ENCODE assay signal across 1 cellular context in genomic region chr5:124034963-124035362, GRCh38.
TF ChIP-seq lines count a peak whose summit lies in the region.

No MANE protein-coding gene starts in this region.

TF ChIP-seq in GM12878, 131 proteins besides CTCF, POLR2A, EP300 and RAD21 (continued from another document and continues in another):
- TF ChIP-seq CEBPZ (IDR thresholded peaks at IDR 0.05; ENCODE audit: low read depth, low read length), result no peak
- peak; percentile 58 for TF ChIP-seq IKZF1 (conservative IDR thresholded peaks at IDR 0.05)
- 0 out of 2 replicates have a peak, but pooled peaks have one; percentile 16 for TF ChIP-seq TBL1XR1 (IDR thresholded peaks at IDR 0.05; ENCODE audit: low read depth, low read length)
- TF ChIP-seq LARP7 (IDR thresholded peaks at IDR 0.05), result no peak
- no peak for TF ChIP-seq E4F1 (IDR thresholded peaks at IDR 0.05; ENCODE audit: borderline replicate concordance, partially characterized antibody)
- no peak for TF ChIP-seq EED (IDR thresholded peaks at IDR 0.05; ENCODE audit: low read depth)
- TF ChIP-seq PAX5 (IDR thresholded peaks at IDR 0.05; ENCODE audit: borderline replicate concordance, low read depth, low read length), result peak; percentile 77; the same call in 1 of the 2 replicates
- no peak for TF ChIP-seq CHD4 (IDR thresholded peaks at IDR 0.05)
- no peak for TF ChIP-seq MAX (IDR thresholded peaks at IDR 0.05; ENCODE audit: low read depth, low read length)
- 0 out of 2 replicates have a peak, but pooled peaks have one; percentile 55 for TF ChIP-seq RCOR1 (conservative IDR thresholded peaks at IDR 0.05; ENCODE audit: low read depth, low read length)
- TF ChIP-seq IRF5 (IDR thresholded peaks at IDR 0.05; ENCODE audit: borderline replicate concordance), result no peak
- TF ChIP-seq CBX3 (IDR thresholded peaks at IDR 0.05; ENCODE audit: borderline replicate concordance, low read depth), result no peak
- peak; percentile 40; the same call in 1 of the 2 replicates for TF ChIP-seq ZBED1 (IDR thresholded peaks at IDR 0.05; ENCODE audit: borderline replicate concordance)
- TF ChIP-seq RB1 (IDR thresholded peaks at IDR 0.05; ENCODE audit: borderline replicate concordance), result no peak
- TF ChIP-seq PML (IDR thresholded peaks at IDR 0.05; ENCODE audit: low read length), result 0 out of 2 replicates have a peak, but pooled peaks have one; percentile 26
- TF ChIP-seq BRCA1 (IDR thresholded peaks at IDR 0.05; ENCODE audit: low read depth, low read length), result no peak
- TF ChIP-seq CUX1 (IDR thresholded peaks at IDR 0.05; ENCODE audit: insufficient replicate concordance, low read depth, low read length), result no peak
- TF ChIP-seq PBX3 (IDR thresholded peaks at IDR 0.05; ENCODE audit: insufficient replicate concordance, low read depth, low read length), result peak; percentile 91
- TF ChIP-seq STAT3 (IDR thresholded peaks at IDR 0.05; ENCODE audit: low read depth, low read length), result 0 out of 2 replicates have a peak, but pooled peaks have one; percentile 41
- TF ChIP-seq STAT1 (conservative IDR thresholded peaks at IDR 0.05), result no peak
- TF ChIP-seq CREM (IDR thresholded peaks at IDR 0.05; ENCODE audit: low read depth), result peak; percentile 69; the same call in 1 of the 2 replicates
- no peak for TF ChIP-seq ZNF592 (IDR thresholded peaks at IDR 0.05)
- no peak for TF ChIP-seq HDAC6 (IDR thresholded peaks at IDR 0.05; ENCODE audit: unreplicated experiment)
- no peak; the same call in 1 of the 2 replicates for TF ChIP-seq ZBTB40 (IDR thresholded peaks at IDR 0.05; ENCODE audit: borderline replicate concordance)
- no peak for TF ChIP-seq ZSCAN29 (IDR thresholded peaks at IDR 0.05)
- no peak for TF ChIP-seq SUZ12 (IDR thresholded peaks at IDR 0.05; ENCODE audit: unreplicated experiment)
- TF ChIP-seq NR2C2 (IDR thresholded peaks at IDR 0.05; ENCODE audit: borderline replicate concordance, control insufficient read depth, insufficient read length, low read depth), result no peak
- TF ChIP-seq HDGF (IDR thresholded peaks at IDR 0.05), result no peak
- TF ChIP-seq BMI1 (IDR thresholded peaks at IDR 0.05; ENCODE audit: borderline replicate concordance), result peak; percentile 96
- no peak for TF ChIP-seq RBBP5 (conservative IDR thresholded peaks at IDR 0.05)
- no peak for TF ChIP-seq MLLT1 (IDR thresholded peaks at IDR 0.05)
